In the genomic region with DNA sequence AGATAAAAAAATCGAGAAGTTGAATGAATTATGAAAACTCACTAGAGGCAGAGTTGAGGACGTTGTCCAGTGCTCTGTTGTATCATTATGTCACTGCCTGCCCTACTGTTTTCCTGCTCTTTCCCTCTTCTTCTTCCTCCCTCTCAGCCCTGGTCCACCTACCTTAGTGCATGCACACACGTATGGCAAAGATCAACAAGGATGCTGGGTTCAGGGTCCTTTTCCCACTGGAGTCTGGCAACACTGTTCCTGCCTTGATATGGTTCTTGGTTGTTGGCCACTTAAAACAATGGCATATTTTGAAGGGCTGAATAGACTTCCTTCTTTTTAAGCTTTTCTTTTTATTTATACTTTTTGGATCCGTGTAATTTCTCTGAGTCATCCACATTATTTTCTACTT, we compare ENCODE assay signal across 23 cellular contexts.
A peak's percentile ranks its signal among the peaks of the same experiment; 100 is the strongest.
DNase-seq lines count a peak whose midpoint lies in the region; ATAC-seq and TF ChIP-seq lines count a peak whose summit lies in the region.
"Had no signal": no experiment of that assay in that cellular context is flagged by ENCODE, and none has a peak within 500 bp of the region (broad histone marks: within the 10 kb centered on the region; RNA-seq: fewer than 3 reads in every experiment).

No MANE protein-coding gene starts in this region.

- H3K27me3 Mint-ChIP-seq in Caco-2 (ENCODE audit: insufficient read depth, unreplicated experiment): no peaks in the 10 kb centered on the region
- H3K27me3 Mint-ChIP-seq in glutamatergic neuron (ENCODE audit: unreplicated experiment): peaks cover 14% of the 10 kb centered on the region
- H3K27me3 Mint-ChIP-seq in stimulated activated memory B cell treated with anti-CD40 and anti-IgM and Interleukin-4, amounts not matched to agents 10 μg/mL and 1 μg/mL and 100 μg/mL, for 72 hours: no peaks in the 10 kb centered on the region
- H3K27me3 Mint-ChIP-seq in activated CD4-positive, alpha-beta T cell treated with anti-CD3 and anti-CD28 coated beads, Interleukin-2, amount 10 ng/mL, durations not matched to agents 24 days and 14 days: no peaks in the 10 kb centered on the region

- H3K4me3 Mint-ChIP-seq in Caco-2 (ENCODE audit: unreplicated experiment) (no peak overlapping the region), glutamatergic neuron (ENCODE audit: unreplicated experiment) (peak overlapping the region; percentile 34)
- H3K4me3 Mint-ChIP-seq in stimulated activated memory B cell treated with anti-CD40 and anti-IgM and Interleukin-4, amounts not matched to agents 10 μg/mL and 1 μg/mL and 100 μg/mL, for 72 hours: no peak overlapping the region
- no peak overlapping the region for H3K4me3 Mint-ChIP-seq in activated CD4-positive, alpha-beta T cell treated with anti-CD3 and anti-CD28 coated beads, Interleukin-2, amount 10 ng/mL, durations not matched to agents 24 days and 14 days
- H3K4me3 Mint-ChIP-seq: CD8-positive, alpha-beta T cell; GM23338; H9 had no signal

- peaks cover 52% of the 10 kb centered on the region for H3K4me1 ChIP-seq in Caco-2

- no peaks in the 10 kb centered on the region; the same call in 1 of the 2 replicates for H3K36me3 ChIP-seq in Caco-2 (ENCODE audit: control insufficient read depth, insufficient read depth, low read length)
- H3K36me3 ChIP-seq: SJCRH30 had no signal

- CTCF ChIA-PET in Caco-2 (lab: Charles Lee): no interaction called here

- intact Hi-C loops in Caco-2 (cut with micrococcal nuclease; ENCODE audit: unreplicated experiment): no loop called here
- intact Hi-C loops in activated CD4-positive, alpha-beta T cell treated with anti-CD3 and anti-CD28 coated beads, Interleukin-2, amount 10 ng/mL, durations not matched to agents 24 days and 14 days (cut with micrococcal nuclease): no loop called here

- H3K4me1 Mint-ChIP-seq in Caco-2 (ENCODE audit: low read depth, unreplicated experiment) (peaks cover 57% of the 10 kb centered on the region), glutamatergic neuron (ENCODE audit: low read depth, unreplicated experiment) (peaks cover 79% of the 10 kb centered on the region)
- H3K4me1 Mint-ChIP-seq in stimulated activated memory B cell treated with anti-CD40 and anti-IgM and Interleukin-4, amounts not matched to agents 10 μg/mL and 1 μg/mL and 100 μg/mL, for 72 hours: peaks cover 78% of the 10 kb centered on the region
- H3K4me1 Mint-ChIP-seq in activated CD4-positive, alpha-beta T cell treated with anti-CD3 and anti-CD28 coated beads, Interleukin-2, amount 10 ng/mL, durations not matched to agents 24 days and 14 days: peaks cover 33% of the 10 kb centered on the region

- H3K9me3 ChIP-seq in Caco-2: no peaks in the 10 kb centered on the region
- H3K9me3 ChIP-seq: A549, SJCRH30 had no signal

- TF ChIP-seq CTCF in Caco-2 (IDR thresholded peaks at IDR 0.05; ENCODE audit: insufficient read depth in 1 of 2, low read depth in 1 of 2, low read length in 1 of 2, severe bottlenecking in 1 of 2, unreplicated experiment in 1 of 2) (no peak), glutamatergic neuron (IDR thresholded peaks at IDR 0.05; ENCODE audit: partially characterized antibody, unreplicated experiment) (no peak)

- H3K27ac Mint-ChIP-seq in Caco-2 (ENCODE audit: unreplicated experiment) (peak overlapping the region; percentile 30), glutamatergic neuron (ENCODE audit: unreplicated experiment) (peak overlapping the region; percentile 85)
- peak overlapping the region; percentile 6 for H3K27ac Mint-ChIP-seq in stimulated activated memory B cell treated with anti-CD40 and anti-IgM and Interleukin-4, amounts not matched to agents 10 μg/mL and 1 μg/mL and 100 μg/mL, for 72 hours
- no peak overlapping the region for H3K27ac Mint-ChIP-seq in activated CD4-positive, alpha-beta T cell treated with anti-CD3 and anti-CD28 coated beads, Interleukin-2, amount 10 ng/mL, durations not matched to agents 24 days and 14 days
- H3K27ac Mint-ChIP-seq: GM23338 had no signal

- no peak for ATAC-seq in stimulated activated memory B cell treated with anti-CD40 and anti-IgM and Interleukin-4, amounts not matched to agents 10 μg/mL and 1 μg/mL and 100 μg/mL, for 72 hours
- ATAC-seq: A549; CD8-positive, alpha-beta T cell; GM23338; PC-3; Right ventricle myocardium inferior; SK-N-SH treated with all-trans-retinoic acid at 6 μM for 48 hours had no signal

- DNase-seq in Caco-2: no peak
- DNase-seq in OCI-M1 (lab: John Stamatoyannopoulos, UW): peak; percentile 16
- no peak for DNase-seq in glutamatergic neuron
- no peak for DNase-seq in DMS53 treated with DMSO at 0.1 percent for 48 hours (lab: John Stamatoyannopoulos, UW; ENCODE audit: unreplicated experiment)
- DNase-seq in MV-4-11 (lab: John Stamatoyannopoulos, UW): no peak
- no peak for DNase-seq in activated CD4-positive, alpha-beta T cell treated with anti-CD3 and anti-CD28 coated beads, Interleukin-2, amount 10 ng/mL, durations not matched to agents 24 days and 14 days
- DNase-seq: CD8-positive, alpha-beta T cell; DMS 273 treated with DMSO at 0.1 percent for 48 hours; DND-41; H9; KBM-7; NCI-H1105 treated with DMSO at 0.1 percent for 48 hours; NCI-H146; NCI-H1930; NCI-H2107; NCI-H748 treated with DMSO at 0.1 percent for 48 hours; PC-3; SJCRH30 had no signal

- no TSS peak for BruUV-seq in Caco-2 (replicated peaks; lab: Mats Ljungman, UMichigan)

- H3K4me3 ChIP-seq in Caco-2 (ENCODE audit: low read depth, low read length): no peak overlapping the region
- H3K4me3 ChIP-seq: A549, GM23338, SJCRH30 had no signal

- no peaks in the 10 kb centered on the region for H3K27me3 ChIP-seq in Caco-2 (replicated peaks; ENCODE audit: control insufficient read depth, insufficient read depth, low read length)
- H3K27me3 ChIP-seq: SJCRH30 had no signal

- H3K36me3 Mint-ChIP-seq in Caco-2 (ENCODE audit: insufficient read depth, unreplicated experiment) (peaks cover 5% of the 10 kb centered on the region), glutamatergic neuron (ENCODE audit: unreplicated experiment) (no peaks in the 10 kb centered on the region)
- H3K36me3 Mint-ChIP-seq in stimulated activated memory B cell treated with anti-CD40 and anti-IgM and Interleukin-4, amounts not matched to agents 10 μg/mL and 1 μg/mL and 100 μg/mL, for 72 hours: no peaks in the 10 kb centered on the region
- H3K36me3 Mint-ChIP-seq in activated CD4-positive, alpha-beta T cell treated with anti-CD3 and anti-CD28 coated beads, Interleukin-2, amount 10 ng/mL, durations not matched to agents 24 days and 14 days (ENCODE audit: low read depth): no peaks in the 10 kb centered on the region

- H3K9me3 Mint-ChIP-seq in Caco-2 (ENCODE audit: unreplicated experiment) (no peaks in the 10 kb centered on the region), glutamatergic neuron (ENCODE audit: unreplicated experiment) (peaks cover 18% of the 10 kb centered on the region)
- no peaks in the 10 kb centered on the region for H3K9me3 Mint-ChIP-seq in stimulated activated memory B cell treated with anti-CD40 and anti-IgM and Interleukin-4, amounts not matched to agents 10 μg/mL and 1 μg/mL and 100 μg/mL, for 72 hours
- no peaks in the 10 kb centered on the region for H3K9me3 Mint-ChIP-seq in activated CD4-positive, alpha-beta T cell treated with anti-CD3 and anti-CD28 coated beads, Interleukin-2, amount 10 ng/mL, durations not matched to agents 24 days and 14 days
- H3K9me3 Mint-ChIP-seq: CD8-positive, alpha-beta T cell; GM23338; H9 had no signal

- POLR2A ChIA-PET in Caco-2 (lab: Charles Lee): no interaction called here
